ENCODE assay signal across 28 cellular contexts in genomic region chr15:64549860-64550259, GRCh38.
"Had no signal": no experiment of that assay in that cellular context is flagged by ENCODE, and none has a peak within 500 bp of the region (broad histone marks: within the 10 kb centered on the region; RNA-seq: fewer than 3 reads in every experiment).

No MANE protein-coding gene starts in this region.

- ATAC-seq: mucosa of descending colon; naive thymus-derived CD8-positive, alpha-beta T cell; sciatic nerve; stimulated activated naive B cell treated with anti-CD40 and anti-IgM and Interleukin-4, amounts not matched to agents 10 μg/mL and 1 μg/mL and 100 μg/mL, for 72 hours; stimulated activated naive CD8-positive, alpha-beta T cell treated with anti-CD3 and anti-CD28 coated beads, Interleukin-15, Interleukin-2, amounts not matched to agents 100 U/mL and 50 U/mL, for 24 hours had no signal

- H3K4me3 ChIP-seq: left ventricle myocardium inferior, lung, mucosa of descending colon, neural progenitor cell, right atrium auricular region, skin epidermis, stomach, testis, thyroid gland, uterus had no signal

- H3K9me3 Mint-ChIP-seq: immature natural killer cell; mesothelial cell of epicardium; naive thymus-derived CD8-positive, alpha-beta T cell; nephron; neural progenitor cell had no signal

- H3K36me3 ChIP-seq: left ventricle myocardium inferior, neural progenitor cell, neutrophil, right atrium auricular region, stomach, thyroid gland, uterus had no signal

- H3K27me3 Mint-ChIP-seq: naive thymus-derived CD8-positive, alpha-beta T cell; stimulated activated naive B cell treated with anti-CD40 and anti-IgM and Interleukin-4, amounts not matched to agents 10 μg/mL and 1 μg/mL and 100 μg/mL, for 72 hours; type B pancreatic cell had no signal

- DNase-seq: hypothalamus; immature natural killer cell; islet precursor cell; left ventricle myocardium inferior; mesendoderm; mucosa of descending colon; naive thymus-derived CD8-positive, alpha-beta T cell; occipital lobe; stimulated activated CD4-positive, alpha-beta T cell treated with anti-CD3 and anti-CD28 coated beads, Interleukin-12 subunit alpha, Interleukin-12 subunit beta, amount 100 ng/mL, for 4 hours; stimulated activated CD4-positive, alpha-beta T cell treated with anti-CD3 and anti-CD28 coated beads, Interleukin-15, amount 100 ng/mL, for 24 hours; stimulated activated CD4-positive, alpha-beta T cell treated with anti-CD3 and anti-CD28 coated beads, Interleukin-2, amount 100 ng/mL, for 24 hours; stimulated activated CD4-positive, alpha-beta T cell treated with anti-CD3 and anti-CD28 coated beads, Interleukin-4, amount 100 ng/mL, for 1 hour; stimulated activated naive B cell treated with anti-CD40 and anti-IgM and Interleukin-4, amounts not matched to agents 10 μg/mL and 1 μg/mL and 100 μg/mL, for 72 hours; stimulated activated naive CD8-positive, alpha-beta T cell treated with anti-CD3 and anti-CD28 coated beads, Interleukin-15, Interleukin-2, amounts not matched to agents 100 U/mL and 50 U/mL, for 24 hours; stomach; testis; thyroid gland; uterus had no signal

- H3K27me3 ChIP-seq: neural progenitor cell, neutrophil, right atrium auricular region, stomach, testis, thyroid gland, uterus had no signal

- H3K4me3 Mint-ChIP-seq: immature natural killer cell; mesothelial cell of epicardium; nephron; neural progenitor cell; stimulated activated naive B cell treated with anti-CD40 and anti-IgM and Interleukin-4, amounts not matched to agents 10 μg/mL and 1 μg/mL and 100 μg/mL, for 72 hours; type B pancreatic cell had no signal

- H3K27ac ChIP-seq: left ventricle myocardium inferior, neural progenitor cell, neutrophil, parathyroid adenoma, right atrium auricular region, skin epidermis, stomach, testis, thyroid gland, uterus had no signal

- H3K9me3 ChIP-seq: left ventricle myocardium inferior, mucosa of descending colon, neutrophil, right atrium auricular region, stomach, testis, thyroid gland, uterus had no signal

- H3K27ac Mint-ChIP-seq: mesothelial cell of epicardium; neural progenitor cell; stimulated activated naive B cell treated with anti-CD40 and anti-IgM and Interleukin-4, amounts not matched to agents 10 μg/mL and 1 μg/mL and 100 μg/mL, for 72 hours; type B pancreatic cell had no signal

- H3K4me1 ChIP-seq: neural progenitor cell, uterus had no signal
